ENCODE assay signal across 29 cellular contexts in the genomic region with DNA sequence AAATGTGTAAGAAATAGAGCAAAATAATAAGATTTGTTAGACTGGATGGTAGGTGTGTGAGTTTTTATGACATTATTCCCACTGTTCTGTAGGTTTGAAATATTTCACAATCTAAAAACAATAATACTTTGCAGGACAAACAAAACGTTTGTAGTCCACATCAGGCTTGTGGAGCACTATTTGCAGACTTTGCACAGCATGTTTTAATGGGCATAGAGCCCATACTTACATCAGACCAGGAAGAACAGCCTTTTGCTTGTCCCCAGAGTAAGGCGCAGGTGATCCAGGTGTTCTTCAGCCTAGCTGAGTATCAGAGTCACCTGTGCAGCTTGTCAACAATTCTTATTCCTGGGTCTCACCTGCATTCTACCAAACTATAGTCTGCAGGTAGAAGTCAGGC. TPM values are rescaled to one million over a fixed set of nuclear protein-coding genes. Genes with fewer than 3 reads are reported as not detected.
DNase-seq lines count a peak whose midpoint lies in the region; ATAC-seq, FAIRE-seq and TF ChIP-seq lines count a peak whose summit lies in the region.
"Had no signal": no experiment of that assay in that cellular context is flagged by ENCODE, and none has a peak within 500 bp of the region (broad histone marks: within the 10 kb centered on the region; RNA-seq: fewer than 3 reads in every experiment).

No MANE protein-coding gene starts in this region.

- H4K20me1 ChIP-seq in HepG2 (ENCODE audit: insufficient read depth, low read length): no peaks in the 10 kb centered on the region

- no peaks in the 10 kb centered on the region for H3K79me2 ChIP-seq in HepG2 (ENCODE audit: insufficient read depth, low read length)

- FAIRE-seq in HepG2 (lab: Jason Lieb, UNC): no peak

- peak; percentile 91 for ATAC-seq in HepG2
- no peak for ATAC-seq in HG03175 (IDR thresholded peaks at IDR 0.05; ENCODE audit: unreplicated experiment)
- ATAC-seq: activated CD4-positive, alpha-beta T cell treated with anti-CD3 and anti-CD28 coated beads for 36 hours; effector memory CD8-positive, alpha-beta T cell; gastrocnemius medialis; psoas muscle had no signal

- no TSS peak for BruUV-seq in HepG2 (replicated peaks; lab: Mats Ljungman, UMichigan)

- CTCF ChIA-PET in HepG2 (lab: Yijun Ruan, JAX; ENCODE audit: low intra/inter-chr PET ratio, low total read pairs): no interaction called here

- no peak for TF ChIP-seq RAD21 in HepG2 (CRISPR knock-in tag; IDR thresholded peaks at IDR 0.05)

- no peak overlapping the region for H3K9ac ChIP-seq in HepG2 (ENCODE audit: insufficient read depth, low read depth, low read length)

- POLR2A ChIA-PET in HepG2 (lab: Yijun Ruan, JAX): interaction anchor here (1.1 to 1.3 kb wide), 2 partner anchors 9 to 65 kb away, joined by 3 read pairs; partner anchors contain the start of gene STK39

- TF ChIP-seq EP300 in HepG2 (IDR thresholded peaks at IDR 0.05; ENCODE audit: low read depth in 2 of 2, low read length in 2 of 2) (no peak), HepG2 (CRISPR knock-in tag; IDR thresholded peaks at IDR 0.05; ENCODE audit: borderline replicate concordance) (no peak), transverse colon (IDR thresholded peaks at IDR 0.05; ENCODE audit: low read depth) (no peak)

- H3K27me3 ChIP-seq in HepG2 (ENCODE audit: control insufficient read depth in 1 of 2, insufficient read depth in 2 of 2, low read length in 2 of 2) (no peaks in the 10 kb centered on the region), transverse colon (no peaks in the 10 kb centered on the region)
- H3K27me3 ChIP-seq: adrenal gland, gastrocnemius medialis, upper lobe of left lung had no signal

- H3K9me3 ChIP-seq in HepG2 (ENCODE audit: low read length) (no peaks in the 10 kb centered on the region), transverse colon (peaks cover 8 to 12% of the 10 kb centered on the region in 2 donors)
- H3K9me3 ChIP-seq: adrenal gland, gastrocnemius medialis, psoas muscle had no signal

- H3K4me2 ChIP-seq in HepG2 (ENCODE audit: low read depth, low read length): peak overlapping the region; percentile 12; the same call in 1 of the 2 replicates

- no peak for TF ChIP-seq CTCF in VCaP (conservative IDR thresholded peaks at IDR 0.05)
- TF ChIP-seq CTCF in HepG2 (CRISPR knock-in tag; IDR thresholded peaks at IDR 0.05): no peak
- TF ChIP-seq CTCF in transverse colon (IDR thresholded peaks at IDR 0.05): no peak

- H3K27ac ChIP-seq in VCaP (peak overlapping the region; percentile 72), HepG2 (ENCODE audit: extremely low read length, insufficient read depth, low read length) (no peak overlapping the region), transverse colon (peak overlapping the region; percentile 58 to 72 (median 68))
- H3K27ac ChIP-seq: adrenal gland, coronary artery, gastrocnemius medialis, psoas muscle, upper lobe of left lung had no signal

- no peak for TF ChIP-seq POLR2A in HepG2 (IDR thresholded peaks at IDR 0.05; ENCODE audit: insufficient read depth in 1 of 2, low read depth in 2 of 2, low read length in 2 of 2)
- TF ChIP-seq POLR2A in transverse colon (IDR thresholded peaks at IDR 0.05): no peak

- in situ Hi-C loops in HepG2 (cut with HindIII; ENCODE audit: extremely low pct_ligation_motif_present, low pct_unique_long_range_greater_than_20kb): no loop called here
- in situ Hi-C loops in transverse colon (cut with MboI; ENCODE audit: low pct_ligation_motif_present in 1 of 4, low pct_unique_long_range_greater_than_20kb in 1 of 4, low sequenced_read_pairs in 3 of 4): no loop called here

- H3K4me3 ChIP-seq in HepG2 (replicated peaks in 1 of 3; ENCODE audit: insufficient read depth in 1 of 3, low read depth in 2 of 3, low read length in 3 of 3) (no peak overlapping the region), transverse colon (no peak overlapping the region)
- H3K4me3 ChIP-seq: adrenal gland, coronary artery, gastrocnemius medialis, psoas muscle, upper lobe of left lung had no signal

- no peak overlapping the region for H2AFZ ChIP-seq in HepG2 (ENCODE audit: low read length)

- DNase-seq in NCI-H1092 treated with DMSO at 0.1 percent for 48 hours (lab: John Stamatoyannopoulos, UW): peak; percentile 19
- no peak for DNase-seq in NCI-H1092 (lab: John Stamatoyannopoulos, UW)
- peak; percentile 78 for DNase-seq in HepG2 (ENCODE audit: low spot score)
- DNase-seq in transverse colon: peak; percentile 60
- DNase-seq in kidney glomerular epithelial cell (lab: John Stamatoyannopoulos, UW): no peak
- no peak for DNase-seq in activated effector memory CD4-positive, alpha-beta T cell treated with Interleukin-2 at 50 U/mL for 16 hours
- DNase-seq: activated CD4-positive, alpha-beta T cell treated with anti-CD3 and anti-CD28 coated beads for 36 hours; activated CD8-positive, alpha-beta memory T cell treated with anti-CD3 and anti-CD28 coated beads for 24 hours; activated naive CD4-positive, alpha-beta T cell; activated T-cell treated with anti-CD3 and anti-CD28 coated beads, Interleukin-2, amount 50 U/mL, for 1 hour; adrenal gland; AML-193; CD8-positive, alpha-beta memory T cell; DMS79; effector memory CD8-positive, alpha-beta T cell; gastrocnemius medialis; H7; hippocampal formation; immature natural killer cell; Kasumi-1; left ventricle myocardium superior; NCI-H1930; NCI-H524; psoas muscle; stimulated activated CD8-positive, alpha-beta memory T cell treated with anti-CD3 and anti-CD28 coated beads, Interleukin-4, amount 100 ng/mL, for 48 hours had no signal

- intact Hi-C loops in HepG2 (cut with micrococcal nuclease; ENCODE audit: unreplicated experiment) (no loop called here), transverse colon (cut with DNase I; ENCODE audit: low total_unique reads) (no loop called here)

- 1% methylated on average over 2 of the region's 2 CpGs for WGBS in HepG2 (ENCODE audit: low lambda C conversion rate)
- 33 to 43% methylated on average over 1 to 2 of the region's 2 CpGs for WGBS in transverse colon (ENCODE audit: low coverage in 1 of 2), 2 donors

- H3K36me3 ChIP-seq in HepG2 (replicated peaks in 1 of 2; ENCODE audit: control insufficient read depth in 1 of 2, insufficient read depth in 2 of 2, low read length in 2 of 2) (no peaks in the 10 kb centered on the region), transverse colon (no peaks in the 10 kb centered on the region)
- H3K36me3 ChIP-seq: adrenal gland, gastrocnemius medialis, upper lobe of left lung had no signal

- peaks cover 21% of the 10 kb centered on the region for H3K4me1 ChIP-seq in HepG2 (ENCODE audit: insufficient read depth, low read length)
- peaks cover 0 to 7% (median 4%) of the 10 kb centered on the region in 4 donors for H3K4me1 ChIP-seq in transverse colon
- H3K4me1 ChIP-seq: adrenal gland, gastrocnemius medialis, psoas muscle, upper lobe of left lung had no signal

TF ChIP-seq in HepG2, 621 proteins besides CTCF, POLR2A, EP300 and RAD21 (continues in another document):
- peak; percentile 58 for TF ChIP-seq GATAD2A (CRISPR knock-in tag; IDR thresholded peaks at IDR 0.05)
- TF ChIP-seq THAP11 (CRISPR knock-in tag; IDR thresholded peaks at IDR 0.05): peak; percentile 13; the same call in 1 of the 2 replicates
- no peak for TF ChIP-seq ZNF160 (CRISPR knock-in tag; IDR thresholded peaks at IDR 0.05)
- no peak for TF ChIP-seq FOXP1 (IDR thresholded peaks at IDR 0.05)
- peak; percentile 38; the same call in 1 of the 2 replicates for TF ChIP-seq FOXP1 (CRISPR knock-in tag; IDR thresholded peaks at IDR 0.05)
- TF ChIP-seq SOX5 (CRISPR knock-in tag; IDR thresholded peaks at IDR 0.05; ENCODE audit: borderline replicate concordance): peak; percentile 42; the same call in 1 of the 2 replicates
- no peak for TF ChIP-seq NONO (IDR thresholded peaks at IDR 0.05)
- TF ChIP-seq NONO (CRISPR knock-in tag; conservative IDR thresholded peaks at IDR 0.05): 0 out of 2 replicates have a peak, but pooled peaks have one; percentile 18
- no peak for TF ChIP-seq POGZ (CRISPR knock-in tag; IDR thresholded peaks at IDR 0.05)
- no peak for TF ChIP-seq SOX13 (IDR thresholded peaks at IDR 0.05)
- peak in 1 of 2 experiments; percentile 69; a peak in 2 of 4 replicates for TF ChIP-seq SOX13 (CRISPR knock-in tag; conservative IDR thresholded peaks at IDR 0.05 in 1 of 2, IDR thresholded peaks at IDR 0.05 in 1 of 2)
- no peak for TF ChIP-seq ARHGAP35 (CRISPR knock-in tag; IDR thresholded peaks at IDR 0.05; ENCODE audit: borderline replicate concordance)

RNA-seq across cellular contexts. Expression of gene STK39, which starts 9.1 kb away (rescaled TPM):
- total RNA-seq in HepG2 (2016; rRNA removed; fragmentation: Illumina TruSeq; extraction: Trizol) (27.3 and 27.5 TPM in 2 replicates), transverse colon (10 to 100 TPM; 30.6 to 46.1 (median 36.7) TPM)
- total RNA-seq in HepG2 (2016; cell fraction: cytosol; rRNA removed; fragmentation: Illumina TruSeq; extraction: Trizol; ENCODE audit: low read depth): 38.8 and 42.4 TPM in 2 replicates
- total RNA-seq in HepG2 (2016; cell fraction: insoluble cytoplasmic fraction; rRNA removed; fragmentation: Illumina TruSeq; extraction: Trizol): 26.6 and 28.7 TPM in 2 replicates
- total RNA-seq in HepG2 (2016; cell fraction: membrane; rRNA removed; fragmentation: Illumina TruSeq; extraction: Trizol): 34.3 and 39.4 TPM in 2 replicates
- total RNA-seq in HepG2 (2016; cell fraction: nucleus; rRNA removed; fragmentation: Illumina TruSeq; extraction: Trizol): 28.1 and 30.8 TPM in 2 replicates
- polyA plus RNA-seq in HepG2 (2011; rRNA removed): 34.7 and 38.4 TPM in 2 replicates
- polyA plus RNA-seq in HepG2 (2011; cell fraction: cytosol; rRNA removed): 19.6 and 35.4 TPM in 2 replicates
- 15.4 and 20.0 TPM in 2 replicates for polyA plus RNA-seq in HepG2 (2011; cell fraction: nucleus; rRNA removed)
- 37.9 and 40.1 TPM in 2 replicates for polyA plus RNA-seq in HepG2 (2012)
- polyA plus RNA-seq in HepG2 (2016; cell fraction: cytosol; fragmentation: Illumina TruSeq; extraction: Trizol; ENCODE audit: low read depth): 23.2 and 23.9 TPM in 2 replicates
- 39.3 and 39.7 TPM in 2 replicates for polyA plus RNA-seq in HepG2 (2016; cell fraction: insoluble cytoplasmic fraction; fragmentation: Illumina TruSeq; extraction: Trizol; ENCODE audit: low read depth)
- polyA plus RNA-seq in HepG2 (2016; cell fraction: membrane; fragmentation: Illumina TruSeq; extraction: Trizol; ENCODE audit: low read depth): 33.8 and 36.7 TPM in 2 replicates
- polyA plus RNA-seq in HepG2 (2016; cell fraction: nucleus; fragmentation: Illumina TruSeq; extraction: Trizol; ENCODE audit: insufficient read depth, low read depth): 24.8 and 27.7 TPM in 2 replicates
- 2.6 and 29.6 TPM in 2 replicates for polyA minus RNA-seq in HepG2 (2011; rRNA and poly(A)+ RNA removed; ENCODE audit: low replicate concordance)
- polyA minus RNA-seq in HepG2 (2011; cell fraction: cytosol; rRNA and poly(A)+ RNA removed): 29.1 and 30.6 TPM in 2 replicates
- polyA minus RNA-seq in HepG2 (2011; cell fraction: nucleus; rRNA and poly(A)+ RNA removed): 93.1 and 93.4 TPM in 2 replicates

Comparison
In these comparisons a context has a peak if more than half of its experiments do, and no peak if none do; other contexts are left out.
1. DNase-seq: peak in NCI-H1092 treated with DMSO at 0.1 percent for 48 hours (single experiment), HepG2 (single experiment) and transverse colon (single experiment); none in NCI-H1092 (single experiment), kidney glomerular epithelial cell (single experiment) and activated effector memory CD4-positive, alpha-beta T cell treated with Interleukin-2 at 50 U/mL for 16 hours (single experiment).